ENCODE assay signal across 20 cellular contexts in the genomic region with DNA sequence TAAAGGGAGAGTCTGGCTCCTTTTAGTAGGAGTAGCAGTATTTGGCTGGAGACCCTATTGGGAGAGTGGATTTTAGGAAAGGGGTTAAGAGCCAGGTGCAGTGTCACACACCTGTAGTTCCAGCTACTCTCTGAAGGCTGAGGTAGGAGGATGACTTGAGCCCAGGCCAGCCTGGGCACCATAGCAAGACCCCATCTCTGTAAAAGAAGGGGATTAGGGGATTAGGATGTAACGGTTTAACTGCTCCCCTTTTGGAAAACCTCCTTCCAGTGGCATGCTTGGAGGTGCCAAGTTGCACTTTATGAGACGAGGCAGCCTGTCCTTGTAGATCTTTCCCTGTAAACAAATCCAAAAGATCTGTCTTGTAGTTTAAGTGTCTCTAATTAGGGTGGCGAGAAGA.
DNase-seq lines count a peak whose midpoint lies in the region; ATAC-seq and TF ChIP-seq lines count a peak whose summit lies in the region.
"Had no signal": no experiment of that assay in that cellular context is flagged by ENCODE, and none has a peak within 500 bp of the region (broad histone marks: within the 10 kb centered on the region; RNA-seq: fewer than 3 reads in every experiment).

No MANE protein-coding gene starts in this region.

- H3K4me1 ChIP-seq in left ventricle myocardium inferior (peaks cover 97% of the 10 kb centered on the region), sigmoid colon (peaks cover 0 to 95% (median 76%) of the 10 kb centered on the region in 4 donors), uterus (peaks cover 0 to 19% of the 10 kb centered on the region in 2 donors)

- DNase-seq in left ventricle myocardium inferior (no peak), Right ventricle myocardium inferior (ENCODE audit: missing footprints) (no peak), dorsolateral prefrontal cortex (no peak), sigmoid colon (no peak), uterus (no peak), pons (ENCODE audit: low spot score) (no peak), NOMO-1 (lab: John Stamatoyannopoulos, UW; ENCODE audit: unreplicated experiment in 2 of 2) (no peak)
- DNase-seq: activated CD4-positive, alpha-beta memory T cell treated with anti-CD3 and anti-CD28 coated beads for 36 hours; activated T-cell treated with anti-CD3 and anti-CD28 coated beads, Interleukin-2, amount 50 U/mL, for 24 hours; brain microvascular endothelial cell; C1 segment of cervical spinal cord; Karpas-422; NCI-H1105; NCI-H524 treated with DMSO at 0.1 percent for 48 hours; SHP77; stimulated activated CD4-positive, alpha-beta T cell treated with anti-CD3 and anti-CD28 coated beads, Interleukin-15, amount 100 ng/mL, for 24 hours; stimulated activated naive B cell treated with anti-CD40 and anti-IgM and Interleukin-4, amounts not matched to agents 10 μg/mL and 1 μg/mL and 100 μg/mL, for 72 hours; T-cell had no signal

- TF ChIP-seq CTCF in left ventricle myocardium inferior (IDR thresholded peaks at IDR 0.05; ENCODE audit: borderline replicate concordance) (no peak), dorsolateral prefrontal cortex (IDR thresholded peaks at IDR 0.05 in 54 of 56, conservative IDR thresholded peaks at IDR 0.05 in 2 of 56; ENCODE audit: low read depth in 1 of 56, partially characterized antibody in 56 of 56) (no peak), sigmoid colon (IDR thresholded peaks at IDR 0.05) (no peak), uterus (IDR thresholded peaks at IDR 0.05) (no peak)

- no peaks in the 10 kb centered on the region for H3K27me3 ChIP-seq in left ventricle myocardium inferior (ENCODE audit: low read depth)
- H3K27me3 ChIP-seq in dorsolateral prefrontal cortex: no peaks in the 10 kb centered on the region
- no peaks in the 10 kb centered on the region for H3K27me3 ChIP-seq in sigmoid colon
- H3K27me3 ChIP-seq in uterus: no peaks in the 10 kb centered on the region
- H3K27me3 ChIP-seq: brain microvascular endothelial cell, hepatocyte had no signal

- H3K4me3 ChIP-seq in left ventricle myocardium inferior: no peak overlapping the region
- H3K4me3 ChIP-seq in dorsolateral prefrontal cortex: no peak overlapping the region
- H3K4me3 ChIP-seq in sigmoid colon: no peak overlapping the region
- no peak overlapping the region for H3K4me3 ChIP-seq in uterus
- H3K4me3 ChIP-seq: hepatocyte had no signal

- no peak for TF ChIP-seq EP300 in sigmoid colon (IDR thresholded peaks at IDR 0.05)

- TF ChIP-seq POLR2A in sigmoid colon (IDR thresholded peaks at IDR 0.05) (no peak), uterus (IDR thresholded peaks at IDR 0.05) (no peak), GM18505 (IDR thresholded peaks at IDR 0.05; ENCODE audit: borderline replicate concordance, extremely low read depth, insufficient read depth, insufficient read length) (no peak)

- H3K9me3 ChIP-seq in left ventricle myocardium inferior (replicated peaks): no peaks in the 10 kb centered on the region
- no peaks in the 10 kb centered on the region for H3K9me3 ChIP-seq in sigmoid colon
- no peaks in the 10 kb centered on the region for H3K9me3 ChIP-seq in uterus

- H3K36me3 ChIP-seq in left ventricle myocardium inferior: peaks cover 13% of the 10 kb centered on the region
- peaks cover 0 to 7% (median 0%) of the 10 kb centered on the region in 4 donors for H3K36me3 ChIP-seq in sigmoid colon
- no peaks in the 10 kb centered on the region for H3K36me3 ChIP-seq in uterus
- H3K36me3 ChIP-seq: brain microvascular endothelial cell had no signal

- H3K27ac ChIP-seq in left ventricle myocardium inferior (replicated peaks): peak overlapping the region; percentile 83
- peak overlapping the region in 56 of 59 donors; percentile 4 to 96 (median 89) for H3K27ac ChIP-seq in dorsolateral prefrontal cortex
- H3K27ac ChIP-seq in sigmoid colon: peak overlapping the region; percentile 77 to 87 (median 85)
- H3K27ac ChIP-seq in uterus: peak overlapping the region; percentile 66 to 68
- H3K27ac ChIP-seq: brain microvascular endothelial cell, hepatocyte had no signal

- intact Hi-C loops in left ventricle myocardium inferior (cut with micrococcal nuclease): no loop called here
- intact Hi-C loops in Right ventricle myocardium inferior (cut with DNase I): no loop called here
- intact Hi-C loops in dorsolateral prefrontal cortex (cut with DNase I): no loop called here
- intact Hi-C loops in sigmoid colon (cut with DNase I): loop anchor here (2.0 to 5.0 kb wide), 3 partner anchors 42 to 143 kb away; partner anchors contain the start of gene AFF1
- intact Hi-C loops in uterus (cut with DNase I; ENCODE audit: low total_unique reads): no loop called here

- WGBS in sigmoid colon, 2 donors: 74 to 81% methylated on average over 3 of the region's 3 CpGs

- no peak for ATAC-seq in Right ventricle myocardium inferior
- no peak for ATAC-seq in GM18505 (IDR thresholded peaks at IDR 0.05; ENCODE audit: unreplicated experiment)
- ATAC-seq: stimulated activated naive B cell treated with anti-CD40 and anti-IgM and Interleukin-4, amounts not matched to agents 10 μg/mL and 1 μg/mL and 100 μg/mL, for 72 hours; T-cell had no signal
